ENCODE assay signal across 19 cellular contexts in the genomic region with DNA sequence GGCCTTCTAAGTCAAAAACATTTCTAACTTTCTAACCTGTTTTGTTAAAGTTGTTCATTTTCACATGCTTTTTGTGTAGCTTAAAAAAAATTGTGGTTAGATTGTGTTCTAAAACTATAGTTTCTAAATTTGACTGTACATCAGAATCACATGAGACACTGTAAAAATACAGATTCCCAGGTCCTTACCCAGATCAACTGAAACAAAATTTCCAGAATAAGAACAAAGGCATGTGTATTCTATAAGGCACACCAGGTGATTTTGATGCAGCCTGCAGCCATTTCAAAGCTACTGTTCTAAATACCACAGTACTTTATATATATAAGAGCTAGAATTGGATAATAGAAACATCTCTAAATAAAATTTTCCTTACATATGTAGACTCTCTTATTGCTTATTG. TPM values are rescaled to one million over a fixed set of nuclear protein-coding genes. Genes with fewer than 3 reads are reported as not detected.
A peak's percentile ranks its signal among the peaks of the same experiment; 100 is the strongest.
DNase-seq lines count a peak whose midpoint lies in the region; ATAC-seq and TF ChIP-seq lines count a peak whose summit lies in the region.
"Had no signal": no experiment of that assay in that cellular context is flagged by ENCODE, and none has a peak within 500 bp of the region (broad histone marks: within the 10 kb centered on the region; RNA-seq: fewer than 3 reads in every experiment).

No MANE protein-coding gene starts in this region.

- H3K4me1 Mint-ChIP-seq in activated naive CD4-positive, alpha-beta T cell treated with anti-CD3 and anti-CD28 coated beads, Interleukin-2, amount 50 U/mL, for 24 hours: peaks cover 93% of the 10 kb centered on the region
- peaks cover 71% of the 10 kb centered on the region for H3K4me1 Mint-ChIP-seq in activated naive CD4-positive, alpha-beta T cell treated with anti-CD3 and anti-CD28 coated beads for 36 hours (ENCODE audit: low read depth)
- peaks cover 65% of the 10 kb centered on the region for H3K4me1 Mint-ChIP-seq in stimulated activated naive CD8-positive, alpha-beta T cell treated with anti-CD3 and anti-CD28 coated beads, Interleukin-15, amount 100 ng/mL, for 72 hours

- in situ Hi-C loops in SK-MEL-5 (cut with HindIII; ENCODE audit: low pct_unique_long_range_greater_than_20kb, low sequenced_read_pairs): no loop called here

- TF ChIP-seq CTCF in esophagus squamous epithelium (IDR thresholded peaks at IDR 0.05): no peak

- H3K27ac ChIP-seq in iPS-20b (ENCODE audit: low read length) (no peak overlapping the region), esophagus squamous epithelium (no peak overlapping the region)
- H3K27ac ChIP-seq: 22Rv1, A549, C4-2B had no signal

- H3K9me3 ChIP-seq in iPS-20b (ENCODE audit: insufficient read depth, low read depth, low read length) (no peaks in the 10 kb centered on the region), esophagus squamous epithelium (no peaks in the 10 kb centered on the region)
- H3K9me3 ChIP-seq: A549, Caco-2 had no signal

- CTCF ChIA-PET in activated naive CD4-positive, alpha-beta T cell treated with anti-CD3 and anti-CD28 coated beads for 36 hours (lab: Charles Lee): interaction anchor here (0.6 to 1.0 kb wide), 3 partner anchors 16 to 406 kb away, joined by 3 to 4 read pairs (median 3); no protein-coding TSS in a partner anchor

- H3K27me3 ChIP-seq in iPS-20b (ENCODE audit: insufficient read depth, low read length): no peaks in the 10 kb centered on the region
- H3K27me3 ChIP-seq in esophagus squamous epithelium: no peaks in the 10 kb centered on the region

- H3K4me1 ChIP-seq in iPS-20b (ENCODE audit: insufficient read depth, low read length) (peaks cover 66% of the 10 kb centered on the region), esophagus squamous epithelium (peaks cover 0 to 27% (median 8%) of the 10 kb centered on the region in 3 donors)
- H3K4me1 ChIP-seq: Caco-2 had no signal

- H3K4me3 Mint-ChIP-seq in activated naive CD4-positive, alpha-beta T cell treated with anti-CD3 and anti-CD28 coated beads, Interleukin-2, amount 50 U/mL, for 24 hours: no peak overlapping the region
- H3K4me3 Mint-ChIP-seq in activated naive CD4-positive, alpha-beta T cell treated with anti-CD3 and anti-CD28 coated beads for 36 hours: no peak overlapping the region
- H3K4me3 Mint-ChIP-seq in stimulated activated naive CD8-positive, alpha-beta T cell treated with anti-CD3 and anti-CD28 coated beads, Interleukin-15, amount 100 ng/mL, for 72 hours: no peak overlapping the region
- H3K4me3 Mint-ChIP-seq: CD4-positive, alpha-beta T cell; H9 had no signal

- peak overlapping the region; percentile 37 for H3K27ac Mint-ChIP-seq in activated naive CD4-positive, alpha-beta T cell treated with anti-CD3 and anti-CD28 coated beads, Interleukin-2, amount 50 U/mL, for 24 hours
- no peak overlapping the region for H3K27ac Mint-ChIP-seq in activated naive CD4-positive, alpha-beta T cell treated with anti-CD3 and anti-CD28 coated beads for 36 hours
- no peak overlapping the region for H3K27ac Mint-ChIP-seq in stimulated activated naive CD8-positive, alpha-beta T cell treated with anti-CD3 and anti-CD28 coated beads, Interleukin-15, amount 100 ng/mL, for 72 hours
- H3K27ac Mint-ChIP-seq: CD4-positive, alpha-beta T cell had no signal

- H3K9ac ChIP-seq in iPS-20b (ENCODE audit: low read depth, low read length): peak overlapping the region; percentile 11; the same call in 1 of the 2 replicates

- intact Hi-C loops in activated naive CD4-positive, alpha-beta T cell treated with anti-CD3 and anti-CD28 coated beads for 36 hours (cut with micrococcal nuclease): no loop called here
- intact Hi-C loops in esophagus squamous epithelium (cut with DNase I): no loop called here

- no peaks in the 10 kb centered on the region for H3K9me3 Mint-ChIP-seq in activated naive CD4-positive, alpha-beta T cell treated with anti-CD3 and anti-CD28 coated beads, Interleukin-2, amount 50 U/mL, for 24 hours
- H3K9me3 Mint-ChIP-seq in activated naive CD4-positive, alpha-beta T cell treated with anti-CD3 and anti-CD28 coated beads for 36 hours: no peaks in the 10 kb centered on the region
- no peaks in the 10 kb centered on the region for H3K9me3 Mint-ChIP-seq in stimulated activated naive CD8-positive, alpha-beta T cell treated with anti-CD3 and anti-CD28 coated beads, Interleukin-15, amount 100 ng/mL, for 72 hours
- H3K9me3 Mint-ChIP-seq: CD4-positive, alpha-beta T cell; H9; IgD-negative memory B cell had no signal

- H3K36me3 ChIP-seq in iPS-20b (ENCODE audit: insufficient read depth, low read depth, low read length): peaks cover 41% of the 10 kb centered on the region
- peaks cover 0 to 26% (median 0%) of the 10 kb centered on the region in 3 donors for H3K36me3 ChIP-seq in esophagus squamous epithelium

- H3K36me3 Mint-ChIP-seq in activated naive CD4-positive, alpha-beta T cell treated with anti-CD3 and anti-CD28 coated beads, Interleukin-2, amount 50 U/mL, for 24 hours: peaks cover 26% of the 10 kb centered on the region
- H3K36me3 Mint-ChIP-seq in activated naive CD4-positive, alpha-beta T cell treated with anti-CD3 and anti-CD28 coated beads for 36 hours (ENCODE audit: low read depth): peaks cover 23% of the 10 kb centered on the region

- TF ChIP-seq POLR2A in esophagus squamous epithelium (IDR thresholded peaks at IDR 0.05): no peak

- no peak overlapping the region for H3K4me3 ChIP-seq in iPS-20b (ENCODE audit: low read length)
- H3K4me3 ChIP-seq in esophagus squamous epithelium: no peak overlapping the region
- H3K4me3 ChIP-seq: A549 had no signal

- no peaks in the 10 kb centered on the region for H3K27me3 Mint-ChIP-seq in activated naive CD4-positive, alpha-beta T cell treated with anti-CD3 and anti-CD28 coated beads, Interleukin-2, amount 50 U/mL, for 24 hours
- no peaks in the 10 kb centered on the region for H3K27me3 Mint-ChIP-seq in activated naive CD4-positive, alpha-beta T cell treated with anti-CD3 and anti-CD28 coated beads for 36 hours (ENCODE audit: low read depth)
- no peaks in the 10 kb centered on the region for H3K27me3 Mint-ChIP-seq in stimulated activated naive CD8-positive, alpha-beta T cell treated with anti-CD3 and anti-CD28 coated beads, Interleukin-15, amount 100 ng/mL, for 72 hours
- H3K27me3 Mint-ChIP-seq: CD4-positive, alpha-beta T cell; IgD-negative memory B cell had no signal

- no peak for ATAC-seq in HG03045 (IDR thresholded peaks at IDR 0.05; ENCODE audit: unreplicated experiment)
- no peak for ATAC-seq in stimulated activated naive CD8-positive, alpha-beta T cell treated with anti-CD3 and anti-CD28 coated beads, Interleukin-15, amount 100 ng/mL, for 72 hours
- ATAC-seq: A549, HepG2 had no signal

- no peak for DNase-seq in activated naive CD4-positive, alpha-beta T cell treated with anti-CD3 and anti-CD28 coated beads for 36 hours
- DNase-seq in SK-MEL-5 (ENCODE audit: low read depth, low spot score) (peak; percentile 20), esophagus squamous epithelium (lab: John Stamatoyannopoulos, UW) (no peak)
- DNase-seq in stimulated activated naive CD8-positive, alpha-beta T cell treated with anti-CD3 and anti-CD28 coated beads, Interleukin-15, amount 100 ng/mL, for 72 hours: no peak
- DNase-seq: AML-193; Caco-2; CD4-positive, alpha-beta T cell; DMS79; GF-D8; H9; KBM-7 had no signal

RNA-seq across cellular contexts. Expression of a gene that starts 29.1 kb away (rescaled TPM):
- 10 to 100 TPM; 40.4 to 41.0 TPM for total RNA-seq in activated naive CD4-positive, alpha-beta T cell treated with anti-CD3 and anti-CD28 coated beads for 36 hours
- total RNA-seq in SK-MEL-5 (2014; rRNA removed; shearing (Covaris generic)): 41.8 and 43.6 TPM in 2 replicates
- 14.2 and 27.0 TPM in 2 replicates for polyA plus RNA-seq in SK-MEL-5 (2015; cell fraction: cytosol; rRNA removed)
- polyA plus RNA-seq in SK-MEL-5 (2015; cell fraction: nucleus; rRNA removed): 42.6 and 53.7 TPM in 2 replicates
- total RNA-seq in esophagus squamous epithelium: 10 to 100 TPM; 25.1 to 42.2 (median 31.8) TPM
